In the genomic region with DNA sequence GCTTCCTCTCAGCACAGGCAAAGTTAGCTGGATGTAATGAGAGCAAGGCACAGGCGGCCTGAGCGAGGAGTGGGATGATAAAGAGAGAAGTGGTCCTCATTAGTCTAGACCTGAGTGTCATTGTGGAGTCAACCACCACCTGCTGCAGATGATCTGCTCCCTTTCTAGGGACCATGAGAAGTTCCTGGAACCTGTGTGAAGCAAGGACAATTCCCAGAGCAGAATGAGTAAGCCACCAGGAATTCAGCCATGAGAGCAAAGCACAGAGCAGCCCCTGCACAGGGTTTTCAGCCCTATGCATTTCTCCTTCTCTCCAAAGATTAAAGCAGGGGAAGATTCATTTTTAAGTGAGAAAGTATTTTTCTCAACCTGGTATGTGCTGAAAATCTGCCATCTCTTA, we compare ENCODE assay signal across 22 cellular contexts.
DNase-seq lines count a peak whose midpoint lies in the region; ATAC-seq, FAIRE-seq and TF ChIP-seq lines count a peak whose summit lies in the region.
"Had no signal": no experiment of that assay in that cellular context is flagged by ENCODE, and none has a peak within 500 bp of the region (broad histone marks: within the 10 kb centered on the region; RNA-seq: fewer than 3 reads in every experiment).

No MANE protein-coding gene starts in this region.

- peaks cover 28 to 36% of the 10 kb centered on the region in 2 donors for H3K27me3 Mint-ChIP-seq in effector memory CD8-positive, alpha-beta T cell

- H3K4me3 ChIP-seq in astrocyte of the spinal cord (ENCODE audit: low read depth, low read length) (no peak overlapping the region), kidney epithelial cell (ENCODE audit: low read depth, low read length) (no peak overlapping the region)
- H3K4me3 ChIP-seq: A549, right lobe of liver had no signal

- no peak overlapping the region for H3K27ac Mint-ChIP-seq in effector memory CD8-positive, alpha-beta T cell
- H3K27ac Mint-ChIP-seq: activated CD4-positive, alpha-beta T cell treated with anti-CD3 and anti-CD28 coated beads, Interleukin-2, amount 10 ng/mL, durations not matched to agents 24 days and 14 days; activated naive CD4-positive, alpha-beta T cell treated with anti-CD3 and anti-CD28 coated beads, Interleukin-2, amount 50 U/mL, for 24 hours; CD8-positive, alpha-beta T cell had no signal

- H3K36me3 Mint-ChIP-seq in effector memory CD8-positive, alpha-beta T cell (ENCODE audit: insufficient read depth): no peaks in the 10 kb centered on the region
- H3K36me3 Mint-ChIP-seq: activated naive CD4-positive, alpha-beta T cell treated with anti-CD3 and anti-CD28 coated beads, Interleukin-2, amount 50 U/mL, for 24 hours; CD8-positive, alpha-beta T cell had no signal

- FAIRE-seq in HTR-8/SVneo (lab: Jason Lieb, UNC): peak; percentile 16
- FAIRE-seq: A549 had no signal

- no peaks in the 10 kb centered on the region for H3K9me3 Mint-ChIP-seq in effector memory CD8-positive, alpha-beta T cell
- H3K9me3 Mint-ChIP-seq: activated CD4-positive, alpha-beta T cell treated with anti-CD3 and anti-CD28 coated beads, Interleukin-2, amount 10 ng/mL, durations not matched to agents 24 days and 14 days; activated naive CD4-positive, alpha-beta T cell treated with anti-CD3 and anti-CD28 coated beads, Interleukin-2, amount 50 U/mL, for 24 hours; CD8-positive, alpha-beta T cell had no signal

- H3K36me3 ChIP-seq in kidney epithelial cell (ENCODE audit: control insufficient read depth, insufficient read depth, low read length): no peaks in the 10 kb centered on the region
- H3K36me3 ChIP-seq: neutrophil, right lobe of liver had no signal

- DNase-seq in AG08395 (ENCODE audit: low spot score) (peak; percentile 38), HTR-8/SVneo (ENCODE audit: insufficient read length, low spot score) (peak; percentile 67), astrocyte of the spinal cord (ENCODE audit: low read depth, low spot score) (peak; percentile 4), kidney epithelial cell (ENCODE audit: low read depth) (peak; percentile 9), NCI-H526 treated with DMSO at 0.1 percent for 48 hours (lab: John Stamatoyannopoulos, UW) (no peak), cardiac septum (ENCODE audit: low spot score) (no peak)
- no peak for DNase-seq in effector memory CD8-positive, alpha-beta T cell
- DNase-seq: activated CD4-positive, alpha-beta T cell treated with anti-CD3 and anti-CD28 coated beads, Interleukin-2, amount 10 ng/mL, durations not matched to agents 24 days and 14 days; activated T-cell treated with anti-CD3 and anti-CD28 coated beads for 4 hours; CD8-positive, alpha-beta T cell; cerebellar nuclear complex; glutamatergic neuron; midbrain; MM.1S; NCI-H1930; NCI-H446 treated with DMSO at 0.1 percent for 48 hours; right lobe of liver; stimulated activated CD4-positive, alpha-beta T cell treated with anti-CD3 and anti-CD28 coated beads, Interleukin-4, amount 100 ng/mL, for 4 hours had no signal

- no peaks in the 10 kb centered on the region for H3K4me1 Mint-ChIP-seq in effector memory CD8-positive, alpha-beta T cell (ENCODE audit: low read depth in 2 of 2)
- H3K4me1 Mint-ChIP-seq: activated CD4-positive, alpha-beta T cell treated with anti-CD3 and anti-CD28 coated beads, Interleukin-2, amount 10 ng/mL, durations not matched to agents 24 days and 14 days; activated naive CD4-positive, alpha-beta T cell treated with anti-CD3 and anti-CD28 coated beads, Interleukin-2, amount 50 U/mL, for 24 hours had no signal

- no peak overlapping the region for H3K4me3 Mint-ChIP-seq in effector memory CD8-positive, alpha-beta T cell
- H3K4me3 Mint-ChIP-seq: activated CD4-positive, alpha-beta T cell treated with anti-CD3 and anti-CD28 coated beads, Interleukin-2, amount 10 ng/mL, durations not matched to agents 24 days and 14 days; activated naive CD4-positive, alpha-beta T cell treated with anti-CD3 and anti-CD28 coated beads, Interleukin-2, amount 50 U/mL, for 24 hours; CD8-positive, alpha-beta T cell had no signal

- intact Hi-C loops in cardiac septum (cut with DNase I): no loop called here

- ATAC-seq in effector memory CD8-positive, alpha-beta T cell (replicated peaks): no peak
- no peak for ATAC-seq in HG03521 (IDR thresholded peaks at IDR 0.05; ENCODE audit: unreplicated experiment)
- ATAC-seq: A549; CD8-positive, alpha-beta T cell had no signal

- no peaks in the 10 kb centered on the region for H3K27me3 ChIP-seq in kidney epithelial cell (ENCODE audit: control insufficient read depth, insufficient read depth, low read length)
- H3K27me3 ChIP-seq: neutrophil, right lobe of liver had no signal

- in situ Hi-C loops in astrocyte of the spinal cord (cut with HindIII; ENCODE audit: low sequenced_read_pairs): no loop called here

- TF ChIP-seq CTCF in astrocyte of the spinal cord (IDR thresholded peaks at IDR 0.05; ENCODE audit: low read depth, low read length) (no peak), kidney epithelial cell (IDR thresholded peaks at IDR 0.05; ENCODE audit: insufficient read depth, low read length, poor library complexity, severe bottlenecking) (no peak)

Comparison
In these comparisons a context has a peak if more than half of its experiments do, and no peak if none do; other contexts are left out.
1. DNase-seq: peak in AG08395 (single experiment), HTR-8/SVneo (single experiment), astrocyte of the spinal cord (single experiment) and kidney epithelial cell (single experiment); none in effector memory CD8-positive, alpha-beta T cell (0 of 3), NCI-H526 treated with DMSO at 0.1 percent for 48 hours (single experiment) and cardiac septum (single experiment).